16 cellular contexts compared by ENCODE assay signal in genomic region chr1:10616696-10617095, GRCh38.
"Had no signal": no experiment of that assay in that cellular context is flagged by ENCODE, and none has a peak within 500 bp of the region (broad histone marks: within the 10 kb centered on the region; RNA-seq: fewer than 3 reads in every experiment).

No MANE protein-coding gene starts in this region.

- H3K27me3 ChIP-seq: foreskin keratinocyte, neutrophil, right lobe of liver had no signal

- H3K36me3 ChIP-seq: neutrophil, right lobe of liver had no signal

- H3K9me3 ChIP-seq: neutrophil, right lobe of liver had no signal

- H3K4me3 ChIP-seq: right lobe of liver had no signal

- H3K4me3 Mint-ChIP-seq: central memory CD8-positive, alpha-beta T cell; nephron progenitor cell; type B pancreatic cell had no signal

- ATAC-seq: foreskin keratinocyte; naive thymus-derived CD4-positive, alpha-beta T cell; right lobe of liver had no signal

- H3K27ac Mint-ChIP-seq: type B pancreatic cell had no signal

- FAIRE-seq: colon, endothelial cell of umbilical vein, urothelium cell line had no signal

- H3K4me1 Mint-ChIP-seq: central memory CD8-positive, alpha-beta T cell had no signal

- H3K27ac ChIP-seq: foreskin keratinocyte, neutrophil, right lobe of liver had no signal

- H3K9me3 Mint-ChIP-seq: central memory CD8-positive, alpha-beta T cell; naive thymus-derived CD4-positive, alpha-beta T cell; nephron progenitor cell; type B pancreatic cell had no signal

- H3K36me3 Mint-ChIP-seq: type B pancreatic cell had no signal

- H3K4me1 ChIP-seq: right lobe of liver had no signal

- DNase-seq: dermis blood vessel endothelial cell; erythroblast; foreskin keratinocyte; kidney glomerular epithelial cell; mesendoderm; naive thymus-derived CD4-positive, alpha-beta T cell; nephron progenitor cell; stimulated activated CD4-positive, alpha-beta T cell treated with anti-CD3 and anti-CD28 coated beads, Interleukin-2, amount 100 ng/mL, for 24 hours; stimulated activated naive CD4-positive, alpha-beta T cell treated with Interleukin-2 at 50 U/mL for 16 hours had no signal

- H3K27me3 Mint-ChIP-seq: central memory CD8-positive, alpha-beta T cell; naive thymus-derived CD4-positive, alpha-beta T cell; type B pancreatic cell had no signal
